14 cellular contexts compared by ENCODE assay signal in genomic region chr2:105712981-105713596, GRCh38. TPM values are rescaled to one million over a fixed set of nuclear protein-coding genes. Genes with fewer than 3 reads are reported as not detected.
DNase-seq lines count a peak whose midpoint lies in the region; ATAC-seq, FAIRE-seq and TF ChIP-seq lines count a peak whose summit lies in the region.
"Had no signal": no experiment of that assay in that cellular context is flagged by ENCODE, and none has a peak within 500 bp of the region (broad histone marks: within the 10 kb centered on the region; RNA-seq: fewer than 3 reads in every experiment).

No MANE protein-coding gene starts in this region.

- no peaks in the 10 kb centered on the region for H3K27me3 ChIP-seq in BLaER1 treated with 17β-estradiol and CSF1 and Interleukin-3, amounts not matched to agents 10 nM and 100 nM
- H3K27me3 ChIP-seq in RWPE2 (ENCODE audit: insufficient read depth, poor library complexity, severe bottlenecking), result no peaks in the 10 kb centered on the region

- TF ChIP-seq CTCF in HFF-Myc (IDR thresholded peaks at IDR 0.05; ENCODE audit: low read depth, low read length, missing control alignments), result no peak
- no peak for TF ChIP-seq CTCF in RWPE2 (IDR thresholded peaks at IDR 0.05; ENCODE audit: poor library complexity, severe bottlenecking)
- no peak for TF ChIP-seq CTCF in kidney (IDR thresholded peaks at IDR 0.05; ENCODE audit: borderline replicate concordance, extremely low read depth, insufficient read depth)

- peaks cover 0 to 28% (median 8%) of the 10 kb centered on the region in 10 experiments; a peak in 10 of 20 replicates for H3K4me1 ChIP-seq in BLaER1 treated with 17β-estradiol and CSF1 and Interleukin-3, amounts not matched to agents 10 nM and 100 nM
- H3K4me1 ChIP-seq in RWPE2 (ENCODE audit: insufficient read depth, poor library complexity, severe bottlenecking) (peaks cover 35% of the 10 kb centered on the region), kidney (ENCODE audit: control insufficient read depth in 1 of 2, insufficient read depth in 1 of 2, low read depth in 1 of 2, low read length in 2 of 2) (no peaks in the 10 kb centered on the region)

- H3K9me3 ChIP-seq in BLaER1 treated with 17β-estradiol and CSF1 and Interleukin-3, amounts not matched to agents 10 nM and 100 nM (replicated peaks in 1 of 11), result 0 out of 22 replicates have a peak, but pooled peaks cover 0 to 3% (median 0%) of the 10 kb centered on the region in 11 experiments
- H3K9me3 ChIP-seq in RWPE2 (ENCODE audit: severe bottlenecking) (no peaks in the 10 kb centered on the region), kidney (ENCODE audit: control insufficient read depth in 1 of 2, low read length in 2 of 2) (no peaks in the 10 kb centered on the region)
- H3K9me3 ChIP-seq: thoracic aorta had no signal

- no peaks in the 10 kb centered on the region for H3K36me3 ChIP-seq in BLaER1 treated with 17β-estradiol and CSF1 and Interleukin-3, amounts not matched to agents 10 nM and 100 nM
- H3K36me3 ChIP-seq in RWPE2 (ENCODE audit: low read depth) (no peaks in the 10 kb centered on the region), kidney (ENCODE audit: control insufficient read depth in 1 of 2, insufficient read depth in 2 of 2, low read length in 2 of 2) (no peaks in the 10 kb centered on the region)
- H3K36me3 ChIP-seq: thoracic aorta had no signal

- H3K9ac ChIP-seq in BLaER1 treated with 17β-estradiol and CSF1 and Interleukin-3, amounts not matched to agents 10 nM and 100 nM, result peak overlapping the region in 2 of 11 experiments; percentile 13 to 31; a peak in 2 of 22 replicates
- H3K9ac ChIP-seq in kidney (ENCODE audit: low read length in 2 of 2), result no peak overlapping the region

- no peak overlapping the region for H3K4me3 ChIP-seq in BLaER1 treated with 17β-estradiol and CSF1 and Interleukin-3, amounts not matched to agents 10 nM and 100 nM
- H3K4me3 ChIP-seq in HFF-Myc (replicated peaks; ENCODE audit: low read depth, low read length), result no peak overlapping the region
- no peak overlapping the region for H3K4me3 ChIP-seq in RWPE2 (ENCODE audit: severe bottlenecking)
- no peak overlapping the region for H3K4me3 ChIP-seq in kidney (ENCODE audit: low read length in 2 of 2)
- H3K4me3 ChIP-seq: thoracic aorta had no signal

- FAIRE-seq in kidney (lab: Jason Lieb, UNC), result no peak
- FAIRE-seq: H1 had no signal

- no peaks in the 10 kb centered on the region for H4K20me1 ChIP-seq in BLaER1 treated with 17β-estradiol and CSF1 and Interleukin-3, amounts not matched to agents 10 nM and 100 nM

- H3K27ac ChIP-seq in BLaER1 treated with 17β-estradiol and CSF1 and Interleukin-3, amounts not matched to agents 10 nM and 100 nM, result peak overlapping the region in 3 of 11 experiments; percentile 34 to 73 (median 67); a peak in 6 of 22 replicates
- H3K27ac ChIP-seq in RWPE2 (ENCODE audit: poor library complexity, severe bottlenecking) (peak overlapping the region; percentile 91), kidney (ENCODE audit: low read depth in 2 of 2, low read length in 2 of 2) (no peak overlapping the region)
- H3K27ac ChIP-seq: thoracic aorta had no signal

- DNase-seq in HFF-Myc (ENCODE audit: extremely low read depth, low read depth) (peak; percentile 9), RWPE2 (ENCODE audit: low spot score) (no peak), globus pallidus (ENCODE audit: low spot score) (peak; percentile 27), NCI-H82 treated with DMSO at 0.1 percent for 48 hours (lab: John Stamatoyannopoulos, UW; ENCODE audit: unreplicated experiment) (no peak), kidney (no peak)
- DNase-seq: activated CD4-positive, alpha-beta T cell treated with anti-CD3 and anti-CD28 coated beads, Interleukin-2, amount 50 U/mL, for 4 hours; activated naive CD8-positive, alpha-beta T cell treated with anti-CD3 and anti-CD28 coated beads, Interleukin-2, amount 10 ng/mL, durations not matched to agents 7 days and 5 days; effector memory CD4-positive, alpha-beta T cell; NCI-H1436 treated with DMSO at 0.1 percent for 48 hours had no signal

- H3K4me2 ChIP-seq in BLaER1 treated with 17β-estradiol and CSF1 and Interleukin-3, amounts not matched to agents 10 nM and 100 nM, result peak overlapping the region in 6 of 11 experiments; percentile 23 to 77 (median 74); a peak in 11 of 22 replicates

- ATAC-seq in RWPE2 (ENCODE audit: low read depth), result peak; percentile 90
- no peak for ATAC-seq in HG03354 (IDR thresholded peaks at IDR 0.05; ENCODE audit: poor library complexity, severe bottlenecking, unreplicated experiment)
- no peak for ATAC-seq in HG03175 (IDR thresholded peaks at IDR 0.05; ENCODE audit: unreplicated experiment)

- intact Hi-C loops in kidney (cut with DNase I), result no loop called here

RNA-seq across cellular contexts. Expression of gene NCK2, which starts 31.6 kb away (rescaled TPM):
- total RNA-seq in kidney, result 52.9 TPM
- polyA plus RNA-seq in kidney (ENCODE audit: insufficient read depth, low read depth, low replicate concordance), result 22.8 TPM

Comparison
In these comparisons a context has a peak if more than half of its experiments do, and no peak if none do; other contexts are left out.
1. DNase-seq: peak in HFF-Myc (single experiment) and globus pallidus (single experiment); none in RWPE2 (single experiment), NCI-H82 treated with DMSO at 0.1 percent for 48 hours (single experiment) and kidney (single experiment).